In the genomic region with DNA sequence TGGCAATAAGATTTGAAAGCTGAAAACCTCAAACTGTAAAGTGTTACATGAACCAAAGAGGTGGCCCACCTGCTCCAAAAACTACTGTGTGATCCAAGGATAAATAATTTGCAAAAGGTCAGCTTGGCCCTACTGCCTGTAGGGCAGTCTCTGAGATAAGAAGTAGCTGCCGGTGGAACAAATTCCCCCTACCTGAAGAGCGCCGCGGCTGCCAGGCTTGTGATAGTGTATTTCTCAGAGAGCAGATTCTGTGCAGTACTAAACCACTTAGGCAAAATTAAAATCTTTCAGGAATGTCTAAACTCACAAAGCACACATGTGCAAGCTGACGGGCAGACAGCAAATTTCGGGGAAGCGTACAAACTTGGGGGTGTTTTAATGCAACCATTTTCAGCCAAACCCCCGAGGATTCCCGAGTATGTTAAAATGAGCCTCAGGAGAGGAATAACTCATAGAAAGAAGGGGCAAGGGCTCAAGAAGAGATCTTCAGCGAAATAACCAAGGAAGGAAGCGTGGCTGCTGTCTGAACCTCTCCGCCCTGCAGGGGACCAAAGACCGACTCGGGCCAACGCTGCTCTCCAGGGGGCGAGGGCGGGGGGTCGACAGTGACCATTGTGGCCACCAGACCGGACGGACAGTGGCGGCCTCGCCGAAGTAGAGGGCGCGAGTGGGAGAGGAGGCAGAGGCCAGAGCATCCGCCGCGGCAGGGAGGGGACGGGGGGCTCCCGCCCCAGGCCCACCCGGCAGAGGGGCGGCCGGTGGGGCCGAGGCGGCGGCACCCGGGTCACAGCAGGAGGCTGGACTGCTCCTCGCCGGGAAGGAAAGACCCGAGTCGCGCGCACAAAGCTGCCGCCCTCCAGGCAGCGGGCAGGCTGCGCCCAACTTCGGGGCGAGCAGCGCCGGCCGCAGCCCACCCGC, we compare ENCODE assay signal across 9 cellular contexts. TPM values are rescaled to one million over a fixed set of nuclear protein-coding genes. Genes with fewer than 3 reads are reported as not detected.
A peak's percentile ranks its signal among the peaks of the same experiment; 100 is the strongest.
DNase-seq lines count a peak whose midpoint lies in the region; ATAC-seq and TF ChIP-seq lines count a peak whose summit lies in the region.
"Had no signal": no experiment of that assay in that cellular context is flagged by ENCODE, and none has a peak within 500 bp of the region (broad histone marks: within the 10 kb centered on the region; RNA-seq: fewer than 3 reads in every experiment).

No MANE protein-coding gene starts in this region.

- no peaks in the 10 kb centered on the region for H4K20me1 ChIP-seq in H9 (ENCODE audit: control insufficient read depth, insufficient read depth, insufficient read length)

- no peak overlapping the region for H2AFZ ChIP-seq in H9 (ENCODE audit: low read length)

- no peaks in the 10 kb centered on the region for H3K36me3 ChIP-seq in cardiac muscle cell

- H2AK5ac ChIP-seq in H9 (ENCODE audit: insufficient read length, low read length), result no peak overlapping the region

- peak; percentile 68 for DNase-seq in activated effector memory CD4-positive, alpha-beta T cell treated with anti-CD3 and anti-CD28 coated beads, Interleukin-2, amount 50 U/mL, for 16 hours
- DNase-seq in activated effector memory CD4-positive, alpha-beta T cell treated with Interleukin-2 at 50 U/mL for 16 hours, result no peak
- DNase-seq in H9 (peak; percentile 44), NAMALWA (ENCODE audit: low spot score) (peak; percentile 83), cardiac muscle cell (ENCODE audit: low read depth in 1 of 2, low spot score in 1 of 2) (peak in 1 of 2 donors; percentile 55), posterior vena cava (ENCODE audit: low spot score) (peak; percentile 86), GM10248 (ENCODE audit: extremely low spot score) (no peak)
- DNase-seq in activated CD8-positive, alpha-beta T cell treated with anti-CD3 and anti-CD28 coated beads, Interleukin-2, amount 10 ng/mL, durations not matched to agents 7 days and 5 days, result peak; percentile 35

- H3K14ac ChIP-seq in H9 (ENCODE audit: insufficient read depth, low read length), result peak overlapping the region; percentile 64

- no peaks in the 10 kb centered on the region for H3K9me3 Mint-ChIP-seq in H9
- peaks cover 8% of the 10 kb centered on the region for H3K9me3 Mint-ChIP-seq in activated CD8-positive, alpha-beta T cell treated with anti-CD3 and anti-CD28 coated beads, Interleukin-2, amount 10 ng/mL, durations not matched to agents 7 days and 5 days (ENCODE audit: insufficient read depth)
- H3K9me3 Mint-ChIP-seq: naive thymus-derived CD8-positive, alpha-beta T cell had no signal

- POLR2A ChIA-PET in activated CD8-positive, alpha-beta T cell treated with anti-CD3 and anti-CD28 coated beads, Interleukin-2, amount 10 ng/mL, durations not matched to agents 7 days and 5 days (lab: Charles Lee), result interaction anchor here (0.7 to 1.0 kb wide), 5 partner anchors 8 to 153 kb away, joined by 3 to 4 read pairs (median 3); no protein-coding TSS in a partner anchor
- POLR2A ChIA-PET in GM10248 (lab: Yijun Ruan, JAX), result no interaction called here

- intact Hi-C loops in posterior vena cava (cut with DNase I), result no loop called here

- H3K4me2 ChIP-seq in H9 (ENCODE audit: insufficient read depth, insufficient read length, low read length), result peak overlapping the region; percentile 98

- CTCF ChIA-PET in activated CD8-positive, alpha-beta T cell treated with anti-CD3 and anti-CD28 coated beads, Interleukin-2, amount 10 ng/mL, durations not matched to agents 7 days and 5 days (lab: Charles Lee), result interaction anchor here (1.2 to 2.6 kb wide), 7 partner anchors 9 to 285 kb away, joined by 3 to 12 read pairs (median 5); no protein-coding TSS in a partner anchor
- CTCF ChIA-PET in GM10248 (lab: Yijun Ruan, JAX), result interaction anchor here (0.9 to 4.9 kb wide), 7 partner anchors 10 to 156 kb away, joined by 3 to 22 read pairs (median 4); no protein-coding TSS in a partner anchor

- H3K4me1 ChIP-seq in H9 (ENCODE audit: insufficient read depth, low read length), result peaks cover 7% of the 10 kb centered on the region; the same call in 1 of the 2 replicates
- H3K4me1 ChIP-seq in cardiac muscle cell (ENCODE audit: low read depth), result peaks cover 7% of the 10 kb centered on the region

- no peak overlapping the region for H3K27ac ChIP-seq in H9 (ENCODE audit: insufficient read length, low read depth, low read length)
- peak overlapping the region; percentile 64 for H3K27ac ChIP-seq in cardiac muscle cell

- H3K9me3 ChIP-seq in H9 (ENCODE audit: control insufficient read depth, low read depth, low read length) (no peaks in the 10 kb centered on the region), cardiac muscle cell (ENCODE audit: low read depth) (no peaks in the 10 kb centered on the region)

- no peak overlapping the region for H2BK20ac ChIP-seq in H9 (ENCODE audit: low read depth, low read length, poor library complexity, severe bottlenecking)

- H2BK15ac ChIP-seq in H9 (ENCODE audit: low read depth, low read length), result no peak overlapping the region

- no peak overlapping the region for H2BK12ac ChIP-seq in H9 (ENCODE audit: insufficient read length, low read depth, low read length)

- peaks cover 14% of the 10 kb centered on the region; the same call in 1 of the 2 replicates for H3K79me2 ChIP-seq in H9 (ENCODE audit: insufficient read depth, low read length)

- peaks cover 14 to 17% of the 10 kb centered on the region in 2 experiments; a peak in 3 of 4 replicates for H3K4me1 Mint-ChIP-seq in H9
- H3K4me1 Mint-ChIP-seq in activated CD8-positive, alpha-beta T cell treated with anti-CD3 and anti-CD28 coated beads, Interleukin-2, amount 10 ng/mL, durations not matched to agents 7 days and 5 days (ENCODE audit: low read depth), result peaks cover 33% of the 10 kb centered on the region

- no peak overlapping the region for H4K91ac ChIP-seq in H9 (ENCODE audit: insufficient read length, low read depth, low read length)

- H2BK5ac ChIP-seq in H9 (ENCODE audit: insufficient read length, low read length), result no peak overlapping the region

- H2BK120ac ChIP-seq in H9 (ENCODE audit: low read depth, low read length, poor library complexity, severe bottlenecking), result no peak overlapping the region

- H3K4ac ChIP-seq in H9 (ENCODE audit: low read depth, low read length), result no peak overlapping the region

- WGBS in H9 (ENCODE audit: extremely low coverage, insufficient read length, low lambda C conversion rate), result no CpG with 5 or more reads among the region's 52 CpGs

- no peaks in the 10 kb centered on the region for H3K27me3 Mint-ChIP-seq in H9 (ENCODE audit: low read depth)
- no peaks in the 10 kb centered on the region for H3K27me3 Mint-ChIP-seq in activated CD8-positive, alpha-beta T cell treated with anti-CD3 and anti-CD28 coated beads, Interleukin-2, amount 10 ng/mL, durations not matched to agents 7 days and 5 days (ENCODE audit: low read depth)
- H3K27me3 Mint-ChIP-seq: naive thymus-derived CD8-positive, alpha-beta T cell had no signal

- H4K5ac ChIP-seq in H9 (ENCODE audit: insufficient read length, low read depth, low read length), result no peak overlapping the region

- peaks cover 5% of the 10 kb centered on the region for H3K23me2 ChIP-seq in H9 (ENCODE audit: insufficient read length, low read depth, low read length, poor library complexity, severe bottlenecking)

- no peak overlapping the region for H3K27ac Mint-ChIP-seq in H9
- H3K27ac Mint-ChIP-seq in activated CD8-positive, alpha-beta T cell treated with anti-CD3 and anti-CD28 coated beads, Interleukin-2, amount 10 ng/mL, durations not matched to agents 7 days and 5 days, result no peak overlapping the region

- TF ChIP-seq CTCF in H9 (conservative IDR thresholded peaks at IDR 0.05), result no peak; the same call in 2 of the 3 replicates
- no peak for TF ChIP-seq CTCF in cardiac muscle cell (IDR thresholded peaks at IDR 0.05; ENCODE audit: low read depth, low read length)
- TF ChIP-seq CTCF in GM10248 (IDR thresholded peaks at IDR 0.05; ENCODE audit: control extremely low read depth, extremely low read depth, low read depth, missing control alignments), result no peak

- H3K79me1 ChIP-seq in H9 (ENCODE audit: insufficient read depth, low read depth, low read length, poor library complexity, severe bottlenecking), result peaks cover 3% of the 10 kb centered on the region

- no peak overlapping the region for H3K56ac ChIP-seq in H9 (ENCODE audit: insufficient read length, low read depth, low read length)

- ATAC-seq in activated CD8-positive, alpha-beta T cell treated with anti-CD3 and anti-CD28 coated beads, Interleukin-2, amount 10 ng/mL, durations not matched to agents 7 days and 5 days, result no peak

- H3T11ph ChIP-seq in H9 (ENCODE audit: low read length), result no peak overlapping the region

- H3K18ac ChIP-seq in H9 (ENCODE audit: insufficient read length, low read depth, low read length), result no peak overlapping the region

- no peak overlapping the region for H3K23ac ChIP-seq in H9 (ENCODE audit: insufficient read length, low read depth, low read length)

- H3K36me3 Mint-ChIP-seq in H9 (ENCODE audit: insufficient read depth in 1 of 3, low read depth in 3 of 3), result no peaks in the 10 kb centered on the region
- H3K36me3 Mint-ChIP-seq in activated CD8-positive, alpha-beta T cell treated with anti-CD3 and anti-CD28 coated beads, Interleukin-2, amount 10 ng/mL, durations not matched to agents 7 days and 5 days (ENCODE audit: low read depth), result peaks cover 25% of the 10 kb centered on the region
- H3K36me3 Mint-ChIP-seq: naive thymus-derived CD8-positive, alpha-beta T cell had no signal

- H3K4me3 Mint-ChIP-seq in H9, result no peak overlapping the region
- H3K4me3 Mint-ChIP-seq in activated CD8-positive, alpha-beta T cell treated with anti-CD3 and anti-CD28 coated beads, Interleukin-2, amount 10 ng/mL, durations not matched to agents 7 days and 5 days, result no peak overlapping the region

- peak overlapping the region; percentile 93 for H3K4me3 ChIP-seq in cardiac muscle cell

- H4K8ac ChIP-seq in H9 (replicated peaks; ENCODE audit: insufficient read length, low read depth, low read length), result no peak overlapping the region

- H3K27me3 ChIP-seq in H9 (ENCODE audit: insufficient read depth, low read length), result no peaks in the 10 kb centered on the region
- H3K27me3 ChIP-seq in cardiac muscle cell, result no peaks in the 10 kb centered on the region

- H3K9ac ChIP-seq in H9 (ENCODE audit: extremely low read depth, insufficient read length, low read length), result peak overlapping the region; percentile 86

RNA-seq across cellular contexts. Expression of gene HYCC1, which starts 0.9 kb away (rescaled TPM):
- total RNA-seq in H9 (2021) (120 and 126 TPM in 2 replicates), cardiac muscle cell (48.6 and 99.3 TPM in 2 replicates), posterior vena cava (100 to 1,000 TPM in 1 of 2 donors, 10 to 100 TPM in 1; 76.4 to 112 TPM)
- total RNA-seq in activated CD8-positive, alpha-beta T cell treated with anti-CD3 and anti-CD28 coated beads, Interleukin-2, amount 10 ng/mL, durations not matched to agents 7 days and 5 days, result 10 to 100 TPM; 74.2 to 79.6 TPM
- 13.3 and 21.0 TPM in 2 replicates for polyA plus RNA-seq in cardiac muscle cell

Comparison
In these comparisons a context has a peak if more than half of its experiments do, and no peak if none do; other contexts are left out.
1. DNase-seq: peak in activated effector memory CD4-positive, alpha-beta T cell treated with anti-CD3 and anti-CD28 coated beads, Interleukin-2, amount 50 U/mL, for 16 hours (single experiment), H9 (single experiment), NAMALWA (single experiment), activated CD8-positive, alpha-beta T cell treated with anti-CD3 and anti-CD28 coated beads, Interleukin-2, amount 10 ng/mL, durations not matched to agents 7 days and 5 days (single experiment) and posterior vena cava (single experiment); none in activated effector memory CD4-positive, alpha-beta T cell treated with Interleukin-2 at 50 U/mL for 16 hours (single experiment) and GM10248 (single experiment).